ENCODE assay signal across 28 cellular contexts in genomic region chrX:72348247-72348979, GRCh38. TPM values are rescaled to one million over a fixed set of nuclear protein-coding genes. Genes with fewer than 3 reads are reported as not detected.
DNase-seq lines count a peak whose midpoint lies in the region; ATAC-seq and FAIRE-seq lines count a peak whose summit lies in the region.
"Had no signal": no experiment of that assay in that cellular context is flagged by ENCODE, and none has a peak within 500 bp of the region (broad histone marks: within the 10 kb centered on the region; RNA-seq: fewer than 3 reads in every experiment).

No MANE protein-coding gene starts in this region.

- H3K27ac ChIP-seq in CD8-positive, alpha-beta memory T cell (ENCODE audit: low read depth, low read length), result no peak overlapping the region
- H3K27ac ChIP-seq: brain microvascular endothelial cell, esophagus muscularis mucosa, hepatocyte, left ventricle myocardium inferior, pancreas, right atrium auricular region, tibial nerve had no signal

- FAIRE-seq in GM19239 (lab: Jason Lieb, UNC), result peak; percentile 47
- FAIRE-seq: A204.1, frontal cortex, pancreas had no signal

- intact Hi-C loops in left ventricle myocardium superior (cut with micrococcal nuclease), result no loop called here

- no peak overlapping the region for H3K4me3 ChIP-seq in CD8-positive, alpha-beta memory T cell (ENCODE audit: low read length)
- H3K4me3 ChIP-seq: esophagus muscularis mucosa, HAP-1, hepatocyte, left ventricle myocardium inferior, pancreas, right atrium auricular region, tibial nerve had no signal

- no peaks in the 10 kb centered on the region for H3K36me3 ChIP-seq in CD8-positive, alpha-beta memory T cell (ENCODE audit: insufficient read depth, low read length)
- H3K36me3 ChIP-seq: brain microvascular endothelial cell, HAP-1, pancreas, right atrium auricular region had no signal

- H3K9me3 ChIP-seq in CD8-positive, alpha-beta memory T cell (ENCODE audit: low read length), result no peaks in the 10 kb centered on the region
- H3K9me3 ChIP-seq: esophagus muscularis mucosa, HAP-1, left ventricle myocardium inferior, pancreas, right atrium auricular region, SK-N-SH, tibial nerve had no signal

- no peak overlapping the region for H3K4me3 Mint-ChIP-seq in activated T-cell treated with anti-CD3 and anti-CD28 coated beads, Interleukin-2, amount 50 U/mL, for 4 hours
- H3K4me3 Mint-ChIP-seq in CD8-positive, alpha-beta memory T cell, result no peak overlapping the region
- H3K4me3 Mint-ChIP-seq: nephron progenitor cell had no signal

- peaks cover 14% of the 10 kb centered on the region for H3K36me3 Mint-ChIP-seq in activated T-cell treated with anti-CD3 and anti-CD28 coated beads, Interleukin-2, amount 50 U/mL, for 4 hours (ENCODE audit: insufficient read depth)
- peaks cover 0 to 26% (median 8%) of the 10 kb centered on the region in 3 donors for H3K36me3 Mint-ChIP-seq in CD8-positive, alpha-beta memory T cell

- no peaks in the 10 kb centered on the region for H3K27me3 Mint-ChIP-seq in activated T-cell treated with anti-CD3 and anti-CD28 coated beads, Interleukin-2, amount 50 U/mL, for 4 hours (ENCODE audit: low read depth)
- peaks cover 0 to under 1% of the 10 kb centered on the region in 2 donors for H3K27me3 Mint-ChIP-seq in CD8-positive, alpha-beta memory T cell

- peaks cover 10% of the 10 kb centered on the region for H3K4me1 Mint-ChIP-seq in activated T-cell treated with anti-CD3 and anti-CD28 coated beads, Interleukin-2, amount 50 U/mL, for 4 hours (ENCODE audit: low read depth)
- no peaks in the 10 kb centered on the region for H3K4me1 Mint-ChIP-seq in CD8-positive, alpha-beta memory T cell

- no peaks in the 10 kb centered on the region for H3K4me1 ChIP-seq in CD8-positive, alpha-beta memory T cell (ENCODE audit: insufficient read depth, low read length)
- H3K4me1 ChIP-seq: esophagus muscularis mucosa, HAP-1, left ventricle myocardium inferior, pancreas, right atrium auricular region, tibial nerve had no signal

- no peaks in the 10 kb centered on the region for H3K27me3 ChIP-seq in CD8-positive, alpha-beta memory T cell (ENCODE audit: insufficient read depth, low read length, poor library complexity, severe bottlenecking)
- H3K27me3 ChIP-seq: esophagus muscularis mucosa, hepatocyte, pancreas, right atrium auricular region had no signal

- peak; percentile 62 to 74 for ATAC-seq in activated T-cell treated with anti-CD3 and anti-CD28 coated beads, Interleukin-2, amount 50 U/mL, for 4 hours
- no peak for ATAC-seq in left ventricle myocardium superior
- no peak for ATAC-seq in HG03565 (IDR thresholded peaks at IDR 0.05; ENCODE audit: unreplicated experiment)
- ATAC-seq: pancreas had no signal

- H3K9me3 Mint-ChIP-seq in activated T-cell treated with anti-CD3 and anti-CD28 coated beads, Interleukin-2, amount 50 U/mL, for 4 hours, result no peaks in the 10 kb centered on the region
- H3K9me3 Mint-ChIP-seq in CD8-positive, alpha-beta memory T cell, result no peaks in the 10 kb centered on the region

- CTCF ChIA-PET in CD8-positive, alpha-beta memory T cell (lab: Charles Lee), result no interaction called here

- no peak overlapping the region for H3K27ac Mint-ChIP-seq in CD8-positive, alpha-beta memory T cell

- POLR2A ChIA-PET in CD8-positive, alpha-beta memory T cell (lab: Charles Lee), result no interaction called here

- peak; percentile 28 to 31 for DNase-seq in activated CD4-positive, alpha-beta T cell treated with anti-CD3 and anti-CD28 coated beads, Interleukin-2, amount 50 U/mL, for 48 hours
- no peak for DNase-seq in activated CD4-positive, alpha-beta T cell treated with anti-CD3 and anti-CD28 coated beads for 1 hour
- DNase-seq in GM19239 (ENCODE audit: insufficient read length, low spot score), result no peak
- DNase-seq in activated T-cell treated with anti-CD3 and anti-CD28 coated beads, Interleukin-2, amount 50 U/mL, for 4 hours, result no peak
- DNase-seq in stimulated activated CD4-positive, alpha-beta T cell treated with anti-CD3 and anti-CD28 coated beads, Interleukin-4, amount 100 ng/mL, for 24 hours, result peak; percentile 7
- DNase-seq in left ventricle myocardium superior, result no peak
- DNase-seq in CD8-positive, alpha-beta memory T cell, result no peak
- DNase-seq: activated CD4-positive, CD25-positive, alpha-beta regulatory T cell; activated CD8-positive, alpha-beta memory T cell treated with anti-CD3 and anti-CD28 coated beads, Interleukin-2, amount 50 U/mL, for 4 hours; brain microvascular endothelial cell; effector CD8-positive, alpha-beta T cell; GDM1; KG1; left ventricle myocardium inferior; NCI-H146; NCI-H2171; nephron progenitor cell; pancreas; SK-N-SH; stimulated activated naive CD4-positive, alpha-beta T cell had no signal

RNA-seq across cellular contexts. Expression of gene CITED1, which starts 42.7 kb away (rescaled TPM):
- not detected for total RNA-seq in activated T-cell treated with anti-CD3 and anti-CD28 coated beads, Interleukin-2, amount 50 U/mL, for 4 hours
- not detected for total RNA-seq in left ventricle myocardium superior
- not detected for total RNA-seq in CD8-positive, alpha-beta memory T cell
- polyA plus RNA-seq in CD8-positive, alpha-beta memory T cell, result not detected
- total RNA-seq: left ventricle myocardium inferior had no signal
- polyA plus RNA-seq: hepatocyte had no signal

Comparison
In these comparisons a context has a peak if more than half of its experiments do, and no peak if none do; other contexts are left out.
1. DNase-seq: peak in activated CD4-positive, alpha-beta T cell treated with anti-CD3 and anti-CD28 coated beads, Interleukin-2, amount 50 U/mL, for 48 hours (2 of 2) and stimulated activated CD4-positive, alpha-beta T cell treated with anti-CD3 and anti-CD28 coated beads, Interleukin-4, amount 100 ng/mL, for 24 hours (single experiment); none in activated CD4-positive, alpha-beta T cell treated with anti-CD3 and anti-CD28 coated beads for 1 hour (single experiment), GM19239 (single experiment), activated T-cell treated with anti-CD3 and anti-CD28 coated beads, Interleukin-2, amount 50 U/mL, for 4 hours (single experiment), left ventricle myocardium superior (single experiment) and CD8-positive, alpha-beta memory T cell (0 of 5).
2. ATAC-seq: peak in activated T-cell treated with anti-CD3 and anti-CD28 coated beads, Interleukin-2, amount 50 U/mL, for 4 hours (2 of 2); none in left ventricle myocardium superior (single experiment) and HG03565 (single experiment).